ENCODE assay signal across 8 cellular contexts in genomic region chr17:81004336-81005015, GRCh38. TPM values are rescaled to one million over a fixed set of nuclear protein-coding genes. Genes with fewer than 3 reads are reported as not detected.
DNase-seq lines count a peak whose midpoint lies in the region; ATAC-seq and TF ChIP-seq lines count a peak whose summit lies in the region.

No MANE protein-coding gene starts in this region.

- no peaks in the 10 kb centered on the region for H3K27me3 ChIP-seq in testis

- peak overlapping the region; percentile 41 for H3K27ac Mint-ChIP-seq in activated T-cell treated with anti-CD3 and anti-CD28 coated beads, Interleukin-2, amount 50 U/mL, for 24 hours

- TF ChIP-seq CTCF in HEK293 (tag by site-specific recombination; IDR thresholded peaks at IDR 0.05) (no peak), testis (IDR thresholded peaks at IDR 0.05) (no peak)

- H3K27me3 Mint-ChIP-seq in activated T-cell treated with anti-CD3 and anti-CD28 coated beads, Interleukin-2, amount 50 U/mL, for 24 hours: peaks cover 40% of the 10 kb centered on the region

- POLR2A ChIA-PET in HEK293 (lab: Yijun Ruan, JAX): interaction anchor here (0.7 to 2.7 kb wide), 3 partner anchors 11 to 33 kb away, joined by 3 to 6 read pairs (median 4); no protein-coding TSS in a partner anchor

- no peak overlapping the region for H3K27ac ChIP-seq in HEK293 (ENCODE audit: extremely low read depth, low read depth, low read length)
- H3K27ac ChIP-seq in testis: no peak overlapping the region

- intact Hi-C loops in testis (cut with DNase I; ENCODE audit: low total_unique reads): no loop called here

- H3K9me3 Mint-ChIP-seq in activated T-cell treated with anti-CD3 and anti-CD28 coated beads, Interleukin-2, amount 50 U/mL, for 24 hours: no peaks in the 10 kb centered on the region

- peaks cover 18% of the 10 kb centered on the region for H3K4me1 Mint-ChIP-seq in activated T-cell treated with anti-CD3 and anti-CD28 coated beads, Interleukin-2, amount 50 U/mL, for 24 hours (ENCODE audit: low read depth)

- CTCF ChIA-PET in HEK293 (lab: Yijun Ruan, JAX): interaction anchor here (0.6 to 0.8 kb wide), 6 partner anchors 18 to 480 kb away, joined by 3 to 4 read pairs (median 3); no protein-coding TSS in a partner anchor

- peaks cover 10% of the 10 kb centered on the region for H3K4me1 ChIP-seq in HEK293 (ENCODE audit: control insufficient read depth, insufficient read depth, low read length)
- peaks cover 8% of the 10 kb centered on the region for H3K4me1 ChIP-seq in testis

- H3K4me3 ChIP-seq in HEK293 (ENCODE audit: low read depth, low read length) (peak overlapping the region; percentile 18), iPS-11a (ENCODE audit: low read depth, low read length) (peak overlapping the region; percentile 8), testis (peak overlapping the region in 1 of 2 donors; percentile 34)

- DNase-seq in activated T-cell treated with anti-CD3 and anti-CD28 coated beads, Interleukin-2, amount 50 U/mL, for 24 hours: peak; percentile 71
- peak; percentile 34 to 48 for DNase-seq in stimulated activated CD4-positive, alpha-beta T cell treated with anti-CD3 and anti-CD28 coated beads, Interleukin-4, amount 100 ng/mL, for 48 hours (ENCODE audit: low read depth in 2 of 2)
- no peak for DNase-seq in testis
- no peak for DNase-seq in NCI-H1105 (lab: John Stamatoyannopoulos, UW)

- WGBS in testis, 2 donors: 8 to 23% methylated on average over 10 to 25 of the region's 46 CpGs

- no peak for TF ChIP-seq POLR2A in testis (IDR thresholded peaks at IDR 0.05)

- H3K36me3 ChIP-seq in HEK293 (ENCODE audit: control insufficient read depth in 2 of 2, insufficient read depth in 1 of 2, low read length in 2 of 2) (peaks cover 0 to 9% of the 10 kb centered on the region in 2 experiments; a peak in 1 of 3 replicates), testis (ENCODE audit: low read depth, missing control alignments) (no peaks in the 10 kb centered on the region)

- H3K9me3 ChIP-seq in HEK293 (ENCODE audit: control insufficient read depth, insufficient read depth, low read depth, low read length) (no peaks in the 10 kb centered on the region), testis (no peaks in the 10 kb centered on the region)

- ATAC-seq in HG02840 (IDR thresholded peaks at IDR 0.05; ENCODE audit: low FRiP score, unreplicated experiment) (no peak), HG02610 (IDR thresholded peaks at IDR 0.05; ENCODE audit: unreplicated experiment) (no peak)

- peaks cover 9% of the 10 kb centered on the region for H3K36me3 Mint-ChIP-seq in activated T-cell treated with anti-CD3 and anti-CD28 coated beads, Interleukin-2, amount 50 U/mL, for 24 hours (ENCODE audit: low read depth)

- peak overlapping the region; percentile 51 for H3K4me3 Mint-ChIP-seq in activated T-cell treated with anti-CD3 and anti-CD28 coated beads, Interleukin-2, amount 50 U/mL, for 24 hours

TF ChIP-seq in HEK293, 187 proteins besides CTCF, POLR2A, EP300 and RAD21:
- no peak for TF ChIP-seq ZNF274 (IDR thresholded peaks at IDR 0.05; ENCODE audit: low read length)
- TF ChIP-seq ZNF274 (tag by site-specific recombination; IDR thresholded peaks at IDR 0.05; ENCODE audit: borderline replicate concordance): no peak
- TF ChIP-seq, protein P1, sequence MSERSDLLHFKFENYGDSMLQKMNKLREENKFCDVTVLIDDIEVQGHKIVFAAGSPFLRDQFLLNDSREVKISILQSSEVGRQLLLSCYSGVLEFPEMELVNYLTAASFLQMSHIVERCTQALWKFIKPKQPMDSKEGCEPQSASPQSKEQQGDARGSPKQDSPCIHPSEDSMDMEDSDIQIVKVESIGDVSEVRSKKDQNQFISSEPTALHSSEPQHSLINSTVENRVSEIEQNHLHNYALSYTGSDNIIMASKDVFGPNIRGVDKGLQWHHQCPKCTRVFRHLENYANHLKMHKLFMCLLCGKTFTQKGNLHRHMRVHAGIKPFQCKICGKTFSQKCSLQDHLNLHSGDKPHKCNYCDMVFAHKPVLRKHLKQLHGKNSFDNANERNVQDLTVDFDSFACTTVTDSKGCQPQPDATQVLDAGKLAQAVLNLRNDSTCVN (tag by site-specific recombination; optimal IDR thresholded peaks at IDR 0.05): peak; percentile 38
- TF ChIP-seq ZNF701 (tag by site-specific recombination; IDR thresholded peaks at IDR 0.05): no peak
- TF ChIP-seq ZNF248 (tag by site-specific recombination; IDR thresholded peaks at IDR 0.05): no peak
- TF ChIP-seq ZNF121 (tag by site-specific recombination; IDR thresholded peaks at IDR 0.05): no peak
- no peak for TF ChIP-seq ZNF830 (tag by site-specific recombination; IDR thresholded peaks at IDR 0.05; ENCODE audit: low read depth)
- no peak for TF ChIP-seq TSHZ1 (tag by site-specific recombination; IDR thresholded peaks at IDR 0.05; ENCODE audit: borderline replicate concordance)
- no peak for TF ChIP-seq KLF9 (tag by site-specific recombination; IDR thresholded peaks at IDR 0.05; ENCODE audit: low read depth)
- TF ChIP-seq ZBTB20 (tag by site-specific recombination; IDR thresholded peaks at IDR 0.05): peak; percentile 72
- no peak for TF ChIP-seq ZFP41 (tag by site-specific recombination; IDR thresholded peaks at IDR 0.05; ENCODE audit: borderline replicate concordance)
- no peak; the same call in 1 of the 2 replicates for TF ChIP-seq ZFHX2 (tag by site-specific recombination; conservative IDR thresholded peaks at IDR 0.05)
- TF ChIP-seq IKZF3 (tag by site-specific recombination; IDR thresholded peaks at IDR 0.05): 0 out of 2 replicates have a peak, but pooled peaks have one; percentile 22
- TF ChIP-seq ZNF391 (tag by site-specific recombination; IDR thresholded peaks at IDR 0.05; ENCODE audit: borderline replicate concordance, low read depth): no peak
- peak; percentile 87 for TF ChIP-seq ZIC2 (tag by site-specific recombination; IDR thresholded peaks at IDR 0.05)
- TF ChIP-seq ELK4 (IDR thresholded peaks at IDR 0.05; ENCODE audit: borderline replicate concordance, low read depth, low read length): no peak
- TF ChIP-seq ZXDB (tag by site-specific recombination; IDR thresholded peaks at IDR 0.05): no peak
- TF ChIP-seq GLIS1 (tag by site-specific recombination; IDR thresholded peaks at IDR 0.05): peak; percentile 54

RNA-seq across cellular contexts. Expression of gene CHMP6, which starts 12.8 kb away (rescaled TPM):
- total RNA-seq in testis: 10 to 100 TPM; 28.2 to 29.8 TPM
- 18.5 TPM for polyA plus RNA-seq in testis (ENCODE audit: insufficient read depth, low read depth, low replicate concordance)

RNA-seq across cellular contexts. Expression of gene BAIAP2, which starts 30.5 kb away (rescaled TPM):
- 10 to 100 TPM; 67.3 to 67.5 TPM for total RNA-seq in testis
- polyA plus RNA-seq in testis (ENCODE audit: insufficient read depth, low read depth, low replicate concordance): 36.7 TPM

Comparison
In these comparisons a context has a peak if more than half of its experiments do, and no peak if none do; other contexts are left out.
1. DNase-seq: peak in activated T-cell treated with anti-CD3 and anti-CD28 coated beads, Interleukin-2, amount 50 U/mL, for 24 hours (single experiment) and stimulated activated CD4-positive, alpha-beta T cell treated with anti-CD3 and anti-CD28 coated beads, Interleukin-4, amount 100 ng/mL, for 48 hours (2 of 2); none in testis (single experiment) and NCI-H1105 (single experiment).